Comparison of ENCODE assay signal across 8 cellular contexts in genomic region chr5:40797273-40798011, GRCh38. TPM values are rescaled to one million over a fixed set of nuclear protein-coding genes. Genes with fewer than 3 reads are reported as not detected.
DNase-seq lines count a peak whose midpoint lies in the region; ATAC-seq and TF ChIP-seq lines count a peak whose summit lies in the region.

No MANE protein-coding gene starts in this region.

- H3K27ac Mint-ChIP-seq in activated T-helper 17 cell treated with anti-CD3 and anti-CD28 coated beads, Interleukin-2, amount 50 U/mL, for 72 hours, result peak overlapping the region; percentile 93
- peak overlapping the region; percentile 83 for H3K27ac Mint-ChIP-seq in stimulated activated naive CD8-positive, alpha-beta T cell treated with anti-CD3 and anti-CD28 coated beads, Interleukin-15, Interleukin-2, amounts not matched to agents 100 ng/mL and 50 ng/mL, for 24 hours

- peak overlapping the region; percentile 78 for H3K27ac ChIP-seq in neural cell (ENCODE audit: low read length)

- no peaks in the 10 kb centered on the region for H3K9me2 ChIP-seq in neural cell (ENCODE audit: insufficient read depth, low read length)

- H2AFZ ChIP-seq in neural cell (ENCODE audit: low read depth, low read length), result peak overlapping the region; percentile 60

- no peak for TF ChIP-seq RAD21 in Ishikawa (IDR thresholded peaks at IDR 0.05; ENCODE audit: low read depth)
- no peak for TF ChIP-seq RAD21 in neural cell (conservative IDR thresholded peaks at IDR 0.05)

- H3K36me3 ChIP-seq in neural cell (ENCODE audit: insufficient read depth, low read length), result no peaks in the 10 kb centered on the region

- TF ChIP-seq CTCF in fibroblast of pulmonary artery (IDR thresholded peaks at IDR 0.05; ENCODE audit: low read length, missing control alignments) (no peak), neural cell (IDR thresholded peaks at IDR 0.05; ENCODE audit: poor library complexity, severe bottlenecking) (no peak)

- H3K79me2 ChIP-seq in neural cell (replicated peaks; ENCODE audit: insufficient read depth, low read length), result peaks cover 41% of the 10 kb centered on the region

- peak overlapping the region; percentile 81 for H3K4me2 ChIP-seq in neural cell (ENCODE audit: low read length)

- H3K27me3 Mint-ChIP-seq in activated T-helper 17 cell treated with anti-CD3 and anti-CD28 coated beads, Interleukin-2, amount 50 U/mL, for 72 hours, result peaks cover 8% of the 10 kb centered on the region
- H3K27me3 Mint-ChIP-seq in stimulated activated naive CD8-positive, alpha-beta T cell treated with anti-CD3 and anti-CD28 coated beads, Interleukin-15, Interleukin-2, amounts not matched to agents 100 ng/mL and 50 ng/mL, for 24 hours, result peaks cover 4% of the 10 kb centered on the region

- peaks cover 29% of the 10 kb centered on the region for H3K4me1 Mint-ChIP-seq in activated T-helper 17 cell treated with anti-CD3 and anti-CD28 coated beads, Interleukin-2, amount 50 U/mL, for 72 hours
- peaks cover 54% of the 10 kb centered on the region for H3K4me1 Mint-ChIP-seq in stimulated activated naive CD8-positive, alpha-beta T cell treated with anti-CD3 and anti-CD28 coated beads, Interleukin-15, Interleukin-2, amounts not matched to agents 100 ng/mL and 50 ng/mL, for 24 hours (ENCODE audit: low read depth)

- no peaks in the 10 kb centered on the region for H3K9me3 Mint-ChIP-seq in activated T-helper 17 cell treated with anti-CD3 and anti-CD28 coated beads, Interleukin-2, amount 50 U/mL, for 72 hours
- H3K9me3 Mint-ChIP-seq in stimulated activated naive CD8-positive, alpha-beta T cell treated with anti-CD3 and anti-CD28 coated beads, Interleukin-15, Interleukin-2, amounts not matched to agents 100 ng/mL and 50 ng/mL, for 24 hours, result no peaks in the 10 kb centered on the region

- H3K36me3 Mint-ChIP-seq in activated T-helper 17 cell treated with anti-CD3 and anti-CD28 coated beads, Interleukin-2, amount 50 U/mL, for 72 hours (ENCODE audit: low read depth), result peaks cover 49% of the 10 kb centered on the region
- peaks cover 31% of the 10 kb centered on the region for H3K36me3 Mint-ChIP-seq in stimulated activated naive CD8-positive, alpha-beta T cell treated with anti-CD3 and anti-CD28 coated beads, Interleukin-15, Interleukin-2, amounts not matched to agents 100 ng/mL and 50 ng/mL, for 24 hours (ENCODE audit: low read depth)

- H3K4me3 ChIP-seq in fibroblast of pulmonary artery (replicated peaks; ENCODE audit: low read depth, low read length), result peak overlapping the region; percentile 76
- peak overlapping the region; percentile 94 for H3K4me3 ChIP-seq in neural cell (ENCODE audit: low read length)

- no peak for TF ChIP-seq EP300 in Ishikawa (IDR thresholded peaks at IDR 0.05; ENCODE audit: borderline replicate concordance)
- TF ChIP-seq EP300 in neural cell (conservative IDR thresholded peaks at IDR 0.05; ENCODE audit: poor library complexity, severe bottlenecking), result no peak

- DNase-seq in DMS 273 (lab: John Stamatoyannopoulos, UW; ENCODE audit: unreplicated experiment), result peak; percentile 90
- DNase-seq in RPMI7951 (ENCODE audit: low read depth), result peak; percentile 68
- peak; percentile 86 for DNase-seq in fibroblast of pulmonary artery (ENCODE audit: low read depth)

- peaks cover 3% of the 10 kb centered on the region for H3F3A ChIP-seq in neural cell (ENCODE audit: insufficient read depth, low read length, poor library complexity, severe bottlenecking)

- no peaks in the 10 kb centered on the region for H3K9me3 ChIP-seq in neural cell (ENCODE audit: low read length)

- ATAC-seq in GM21723 (IDR thresholded peaks at IDR 0.05; ENCODE audit: unreplicated experiment), result peak; percentile 47
- ATAC-seq in activated T-helper 17 cell treated with anti-CD3 and anti-CD28 coated beads, Interleukin-2, amount 50 U/mL, for 72 hours (replicated peaks), result peak; percentile 51

- peak overlapping the region; percentile 91 for H3K4me3 Mint-ChIP-seq in activated T-helper 17 cell treated with anti-CD3 and anti-CD28 coated beads, Interleukin-2, amount 50 U/mL, for 72 hours
- peak overlapping the region; percentile 92 for H3K4me3 Mint-ChIP-seq in stimulated activated naive CD8-positive, alpha-beta T cell treated with anti-CD3 and anti-CD28 coated beads, Interleukin-15, Interleukin-2, amounts not matched to agents 100 ng/mL and 50 ng/mL, for 24 hours

- H4K20me1 ChIP-seq in neural cell (ENCODE audit: insufficient read depth), result no peaks in the 10 kb centered on the region

- H3K27me3 ChIP-seq in neural cell (ENCODE audit: insufficient read depth, low read depth, low read length), result no peaks in the 10 kb centered on the region

- peak overlapping the region; percentile 83 for H3K9ac ChIP-seq in neural cell (ENCODE audit: low read length)

TF ChIP-seq in Ishikawa, 13 proteins besides CTCF, POLR2A, EP300 and RAD21 (continues in another document):
- TF ChIP-seq TAF1 (IDR thresholded peaks at IDR 0.05; ENCODE audit: low read depth) (no peak), TCF12 (IDR thresholded peaks at IDR 0.05; ENCODE audit: low read depth) (no peak), YY1 (IDR thresholded peaks at IDR 0.05; ENCODE audit: low read depth) (no peak), TEAD4 (IDR thresholded peaks at IDR 0.05) (no peak), MAX (IDR thresholded peaks at IDR 0.05) (peak; percentile 25; the same call in 1 of the 2 replicates)

TF ChIP-seq in neural cell, 6 proteins besides CTCF, POLR2A, EP300 and RAD21:
- TF ChIP-seq EZH2 (IDR thresholded peaks at IDR 0.05; ENCODE audit: borderline replicate concordance, insufficient read depth, low read length, poor library complexity, severe bottlenecking) (no peak), SMC3 (conservative IDR thresholded peaks at IDR 0.05; ENCODE audit: poor library complexity) (no peak), MXI1 (conservative IDR thresholded peaks at IDR 0.05; ENCODE audit: poor library complexity, severe bottlenecking) (peak; percentile 60)

RNA-seq across cellular contexts. Expression of gene PRKAA1, which starts 0.7 kb away (rescaled TPM):
- total RNA-seq in RPMI7951 (2014; rRNA removed; shearing (Covaris generic)), result 63.7 and 75.9 TPM in 2 replicates
- 10 to 100 TPM; 39.2 to 60.3 TPM for total RNA-seq in activated T-helper 17 cell treated with anti-CD3 and anti-CD28 coated beads, Interleukin-2, amount 50 U/mL, for 72 hours
- 58.0 and 66.9 TPM in 2 replicates for polyA plus RNA-seq in neural cell
- 96.9 and 100 TPM in 2 replicates for polyA minus RNA-seq in neural cell

RNA-seq across cellular contexts. Expression of gene RPL37, which starts 37.6 kb away (rescaled TPM):
- 122 and 565 TPM in 2 replicates for total RNA-seq in RPMI7951 (2014; rRNA removed; shearing (Covaris generic))
- 1,000 to 10,000 TPM; 1,599 to 2,067 TPM for total RNA-seq in activated T-helper 17 cell treated with anti-CD3 and anti-CD28 coated beads, Interleukin-2, amount 50 U/mL, for 72 hours
- 107 and 110 TPM in 2 replicates for polyA plus RNA-seq in neural cell
- 111 and 115 TPM in 2 replicates for polyA minus RNA-seq in neural cell

RNA-seq across cellular contexts. Expression of gene TTC33, which starts 41.7 kb away (rescaled TPM):
- 13.4 and 19.5 TPM in 2 replicates for total RNA-seq in RPMI7951 (2014; rRNA removed; shearing (Covaris generic))
- total RNA-seq in activated T-helper 17 cell treated with anti-CD3 and anti-CD28 coated beads, Interleukin-2, amount 50 U/mL, for 72 hours, result 10 to 100 TPM; 14.1 to 21.4 TPM
- polyA plus RNA-seq in neural cell, result 53.1 and 73.5 TPM in 2 replicates
- polyA minus RNA-seq in neural cell, result 99.8 and 105 TPM in 2 replicates

RNA-seq across cellular contexts. Expression of gene CARD6, which starts 43.7 kb away (rescaled TPM):
- 2.5 and 4.3 TPM in 2 replicates for total RNA-seq in RPMI7951 (2014; rRNA removed; shearing (Covaris generic))
- 1 to 10 TPM; 3.6 to 4.8 TPM for total RNA-seq in activated T-helper 17 cell treated with anti-CD3 and anti-CD28 coated beads, Interleukin-2, amount 50 U/mL, for 72 hours
- polyA plus RNA-seq in neural cell, result 0.06 TPM in 1 of 2 replicates, not detected in the other
- polyA minus RNA-seq in neural cell, result 0.12 TPM in 1 of 2 replicates, not detected in the other

Comparison
In these comparisons a context has a peak if more than half of its experiments do, and no peak if none do; other contexts are left out.
1. Peak in every context shown above with its lines: DNase-seq, ATAC-seq, H3K4me3 ChIP-seq and H3K27ac ChIP-seq.